26 cellular contexts compared by ENCODE assay signal in genomic region chr14:88289214-88289613, GRCh38. TPM values are rescaled to one million over a fixed set of nuclear protein-coding genes. Genes with fewer than 3 reads are reported as not detected.
DNase-seq lines count a peak whose midpoint lies in the region; ATAC-seq, FAIRE-seq and TF ChIP-seq lines count a peak whose summit lies in the region.
"Had no signal": no experiment of that assay in that cellular context is flagged by ENCODE, and none has a peak within 500 bp of the region (broad histone marks: within the 10 kb centered on the region; RNA-seq: fewer than 3 reads in every experiment).

No MANE protein-coding gene starts in this region.

- no peak overlapping the region for H3K4me3 ChIP-seq in bronchial epithelial cell (ENCODE audit: low read depth, low read length)
- H3K4me3 ChIP-seq in right lobe of liver = no peak overlapping the region
- H3K4me3 ChIP-seq: dorsolateral prefrontal cortex, tibial artery had no signal

- H3K27me3 ChIP-seq in bronchial epithelial cell (ENCODE audit: control insufficient read depth, insufficient read depth, low read length) (no peaks in the 10 kb centered on the region), right lobe of liver (no peaks in the 10 kb centered on the region)
- H3K27me3 ChIP-seq: dorsolateral prefrontal cortex, tibial artery had no signal

- no peaks in the 10 kb centered on the region for H3K4me1 ChIP-seq in right lobe of liver
- H3K4me1 ChIP-seq: tibial artery had no signal

- peak; percentile 7 for FAIRE-seq in bronchial epithelial cell (lab: Jason Lieb, UNC)
- FAIRE-seq: H1 had no signal

- DNase-seq in NCI-H2107 treated with DMSO at 0.1 percent for 48 hours (lab: John Stamatoyannopoulos, UW; ENCODE audit: unreplicated experiment) (peak; percentile 9), NCI-H2107 (lab: John Stamatoyannopoulos, UW) (no peak), LoVo (ENCODE audit: low spot score) (peak; percentile 23), bronchial epithelial cell (ENCODE audit: low read depth) (peak; percentile 81), right lobe of liver (peak; percentile 28 to 78 (median 75)), ecto neural progenitor cell (ENCODE audit: low spot score) (no peak)
- DNase-seq in stimulated activated CD4-positive, alpha-beta T cell treated with anti-CD3 and anti-CD28 coated beads, Interleukin-12 subunit alpha, Interleukin-12 subunit beta, amount 100 ng/mL, for 4 hours = no peak
- DNase-seq: activated CD4-positive, alpha-beta T cell treated with anti-CD3 and anti-CD28 coated beads for 1 hour; activated CD8-positive, alpha-beta memory T cell treated with anti-CD3 and anti-CD28 coated beads for 24 hours; activated naive CD4-positive, alpha-beta T cell; activated T-cell treated with anti-CD3 and anti-CD28 coated beads, Interleukin-2, amount 50 U/mL, for 4 hours; caudate nucleus; DND-41; dorsolateral prefrontal cortex; NCI-H1417; NCI-H2171; NCI-H69; SHP77 treated with DMSO at 0.1 percent for 48 hours; stimulated activated CD4-positive, alpha-beta T cell treated with anti-CD3 and anti-CD28 coated beads, Interleukin-4, amount 100 ng/mL, for 4 hours; stimulated activated naive CD8-positive, alpha-beta T cell treated with anti-CD3 and anti-CD28 coated beads, Interleukin-15, Interleukin-2, amounts not matched to agents 100 U/mL and 50 U/mL, for 24 hours; tibial artery had no signal

- intact Hi-C loops in right lobe of liver (cut with DNase I) = no loop called here

- peak; percentile 90 to 100 (median 96) for ATAC-seq in right lobe of liver
- ATAC-seq in HG03378 (IDR thresholded peaks at IDR 0.05; ENCODE audit: unreplicated experiment) = no peak
- ATAC-seq: activated T-cell treated with anti-CD3 and anti-CD28 coated beads, Interleukin-2, amount 50 U/mL, for 4 hours; stimulated activated naive CD8-positive, alpha-beta T cell treated with anti-CD3 and anti-CD28 coated beads, Interleukin-15, Interleukin-2, amounts not matched to agents 100 U/mL and 50 U/mL, for 24 hours had no signal

- no peak for TF ChIP-seq POLR2A in right lobe of liver (IDR thresholded peaks at IDR 0.05)

- H3K36me3 ChIP-seq in bronchial epithelial cell (ENCODE audit: control insufficient read depth, insufficient read depth, low read length) = no peaks in the 10 kb centered on the region
- no peaks in the 10 kb centered on the region for H3K36me3 ChIP-seq in right lobe of liver
- H3K36me3 ChIP-seq: tibial artery had no signal

- H3K27ac ChIP-seq in right lobe of liver = no peak overlapping the region
- H3K27ac ChIP-seq: 22Rv1, dorsolateral prefrontal cortex, HL-60, tibial artery had no signal

- H3K9me3 ChIP-seq in right lobe of liver = no peaks in the 10 kb centered on the region
- H3K9me3 ChIP-seq: tibial artery had no signal

- TF ChIP-seq CTCF in bronchial epithelial cell (IDR thresholded peaks at IDR 0.05; ENCODE audit: insufficient read depth, low read length, severe bottlenecking) (no peak), right lobe of liver (IDR thresholded peaks at IDR 0.05) (no peak)

RNA-seq across cellular contexts. Expression of gene KCNK10, which starts 33.9 kb away (rescaled TPM):
- total RNA-seq in bronchial epithelial cell (not detected in 2 replicates), right lobe of liver (not detected)
- total RNA-seq: activated T-cell treated with anti-CD3 and anti-CD28 coated beads, Interleukin-2, amount 50 U/mL, for 4 hours; myocyte had no signal

Comparison
In these comparisons a context has a peak if more than half of its experiments do, and no peak if none do; other contexts are left out.
1. DNase-seq: peak in NCI-H2107 treated with DMSO at 0.1 percent for 48 hours (single experiment), LoVo (single experiment), bronchial epithelial cell (single experiment) and right lobe of liver (3 of 3); none in NCI-H2107 (single experiment), stimulated activated CD4-positive, alpha-beta T cell treated with anti-CD3 and anti-CD28 coated beads, Interleukin-12 subunit alpha, Interleukin-12 subunit beta, amount 100 ng/mL, for 4 hours (single experiment) and ecto neural progenitor cell (single experiment).